8 cellular contexts compared by ENCODE assay signal in genomic region chr15:38129531-38130199, GRCh38.
DNase-seq lines count a peak whose midpoint lies in the region; ATAC-seq, FAIRE-seq and TF ChIP-seq lines count a peak whose summit lies in the region.

No MANE protein-coding gene starts in this region.

- peak overlapping the region; percentile 74 for H3K4me3 Mint-ChIP-seq in stimulated activated memory B cell treated with anti-CD40 and anti-IgM and Interleukin-4, amounts not matched to agents 10 μg/mL and 1 μg/mL and 100 μg/mL, for 72 hours

- H3K36me3 Mint-ChIP-seq in stimulated activated memory B cell treated with anti-CD40 and anti-IgM and Interleukin-4, amounts not matched to agents 10 μg/mL and 1 μg/mL and 100 μg/mL, for 72 hours, result no peaks in the 10 kb centered on the region

- peaks cover 27% of the 10 kb centered on the region for H3K4me1 Mint-ChIP-seq in stimulated activated memory B cell treated with anti-CD40 and anti-IgM and Interleukin-4, amounts not matched to agents 10 μg/mL and 1 μg/mL and 100 μg/mL, for 72 hours

- ATAC-seq in GM21367 (IDR thresholded peaks at IDR 0.05; ENCODE audit: unreplicated experiment) (peak; percentile 71), body of pancreas (peak; percentile 70)
- ATAC-seq in stimulated activated memory B cell treated with anti-CD40 and anti-IgM and Interleukin-4, amounts not matched to agents 10 μg/mL and 1 μg/mL and 100 μg/mL, for 72 hours, result peak; percentile 84

- WGBS in body of pancreas, 2 donors, result 52 to 63% methylated on average over 12 of the region's 12 CpGs

- H3K4me1 ChIP-seq in body of pancreas (no peaks in the 10 kb centered on the region), kidney (ENCODE audit: control insufficient read depth in 1 of 2, insufficient read depth in 1 of 2, low read depth in 1 of 2, low read length in 2 of 2) (peaks cover 0 to 3% of the 10 kb centered on the region in 2 donors)

- no peaks in the 10 kb centered on the region for H3K27me3 Mint-ChIP-seq in stimulated activated memory B cell treated with anti-CD40 and anti-IgM and Interleukin-4, amounts not matched to agents 10 μg/mL and 1 μg/mL and 100 μg/mL, for 72 hours

- H3K9me3 Mint-ChIP-seq in stimulated activated memory B cell treated with anti-CD40 and anti-IgM and Interleukin-4, amounts not matched to agents 10 μg/mL and 1 μg/mL and 100 μg/mL, for 72 hours, result no peaks in the 10 kb centered on the region

- no peak overlapping the region for H3K9ac ChIP-seq in kidney (ENCODE audit: low read length in 2 of 2)

- DNase-seq in DMS 273 treated with DMSO at 0.1 percent for 48 hours (lab: John Stamatoyannopoulos, UW), result peak; percentile 0
- peak; percentile 9 for DNase-seq in HTR-8/SVneo (ENCODE audit: insufficient read length, low spot score)
- DNase-seq in body of pancreas, result peak; percentile 17 to 82 (median 40)
- peak; percentile 64 for DNase-seq in kidney
- no peak for DNase-seq in cerebellar nuclear complex (lab: John Stamatoyannopoulos, UW)
- no peak for DNase-seq in SHP77 treated with DMSO at 0.1 percent for 48 hours (lab: John Stamatoyannopoulos, UW)

- H3K27ac ChIP-seq in body of pancreas, result peak overlapping the region in 2 of 4 donors; percentile 55 to 64
- H3K27ac ChIP-seq in kidney (ENCODE audit: low read depth in 2 of 2, low read length in 2 of 2), result peak overlapping the region; percentile 68 to 77

- no peak for TF ChIP-seq POLR2A in body of pancreas (IDR thresholded peaks at IDR 0.05)

- peak overlapping the region; percentile 56 for H3K27ac Mint-ChIP-seq in stimulated activated memory B cell treated with anti-CD40 and anti-IgM and Interleukin-4, amounts not matched to agents 10 μg/mL and 1 μg/mL and 100 μg/mL, for 72 hours

- no peaks in the 10 kb centered on the region for H3K27me3 ChIP-seq in body of pancreas

- intact Hi-C loops in body of pancreas (cut with DNase I), result no loop called here
- intact Hi-C loops in kidney (cut with DNase I), result no loop called here

- no peak overlapping the region for H3K4me3 ChIP-seq in body of pancreas
- H3K4me3 ChIP-seq in kidney (ENCODE audit: low read length in 2 of 2), result peak overlapping the region in 1 of 2 donors; percentile 22

- FAIRE-seq in HTR-8/SVneo (lab: Jason Lieb, UNC), result no peak
- peak; percentile 64 for FAIRE-seq in kidney (lab: Jason Lieb, UNC)

- no peak for TF ChIP-seq CTCF in body of pancreas (IDR thresholded peaks at IDR 0.05)
- no peak for TF ChIP-seq CTCF in kidney (IDR thresholded peaks at IDR 0.05; ENCODE audit: borderline replicate concordance, extremely low read depth, insufficient read depth)

- H3K9me3 ChIP-seq in body of pancreas, result no peaks in the 10 kb centered on the region
- H3K9me3 ChIP-seq in kidney (ENCODE audit: control insufficient read depth in 1 of 2, low read length in 2 of 2), result no peaks in the 10 kb centered on the region

- H3K36me3 ChIP-seq in body of pancreas (replicated peaks in 1 of 2; ENCODE audit: insufficient read depth in 1 of 2, low read depth in 2 of 2) (no peaks in the 10 kb centered on the region), kidney (ENCODE audit: control insufficient read depth in 1 of 2, insufficient read depth in 2 of 2, low read length in 2 of 2) (no peaks in the 10 kb centered on the region)

Comparison
In these comparisons a context has a peak if more than half of its experiments do, and no peak if none do; other contexts are left out.
1. DNase-seq: peak in DMS 273 treated with DMSO at 0.1 percent for 48 hours (single experiment), HTR-8/SVneo (single experiment), body of pancreas (4 of 4) and kidney (single experiment); none in cerebellar nuclear complex (0 of 2) and SHP77 treated with DMSO at 0.1 percent for 48 hours (single experiment).
2. Peak in every context shown above with its lines, with median percentiles within 50 percentile points of each other: ATAC-seq.